ENCODE assay signal across 20 cellular contexts in genomic region chr21:33817136-33817535, GRCh38.
"Had no signal": no experiment of that assay in that cellular context is flagged by ENCODE, and none has a peak within 500 bp of the region (broad histone marks: within the 10 kb centered on the region; RNA-seq: fewer than 3 reads in every experiment).

No MANE protein-coding gene starts in this region.

- H3K9me3 ChIP-seq: psoas muscle, stomach, thyroid gland, upper lobe of left lung, uterus had no signal

- H3K4me1 ChIP-seq: uterus had no signal

- H3K4me3 ChIP-seq: coronary artery, hepatocyte, lung, psoas muscle, stomach, thyroid gland, upper lobe of left lung, uterus had no signal

- H3K36me3 ChIP-seq: thyroid gland, uterus had no signal

- H3K27ac ChIP-seq: hepatocyte, psoas muscle, stomach, thyroid gland, upper lobe of left lung, uterus had no signal

- H3K27ac Mint-ChIP-seq: natural killer cell treated with Interleukin-12 subunit alpha and Interleukin-12 subunit beta and Interleukin-15 and Interleukin-18, amount 100 ng/mL, for 72 hours had no signal

- H3K9me3 Mint-ChIP-seq: natural killer cell treated with Interleukin-12 subunit alpha and Interleukin-12 subunit beta and Interleukin-15 and Interleukin-18, amount 100 ng/mL, for 72 hours had no signal

- H3K27me3 ChIP-seq: hepatocyte, stomach, thyroid gland, upper lobe of left lung, uterus had no signal

- H3K4me3 Mint-ChIP-seq: natural killer cell treated with Interleukin-12 subunit alpha and Interleukin-12 subunit beta and Interleukin-15 and Interleukin-18, amount 100 ng/mL, for 72 hours had no signal

- ATAC-seq: left colon, left ventricle myocardium superior, psoas muscle had no signal

- DNase-seq: effector CD4-positive, alpha-beta T cell; foreskin melanocyte; head of caudate nucleus; kidney; left colon; left ventricle myocardium superior; mesenchymal stem cell; midbrain; psoas muscle; small intestine; stimulated activated CD4-positive, alpha-beta T cell treated with anti-CD3 and anti-CD28 coated beads, Interleukin-12 subunit alpha, Interleukin-12 subunit beta, amount 100 ng/mL, for 4 hours; stimulated activated naive CD4-positive, alpha-beta T cell; stomach; thyroid gland; upper lobe of left lung; uterus had no signal

- H3K36me3 Mint-ChIP-seq: natural killer cell treated with Interleukin-12 subunit alpha and Interleukin-12 subunit beta and Interleukin-15 and Interleukin-18, amount 100 ng/mL, for 72 hours had no signal
